Comparison of ENCODE assay signal across 17 cellular contexts in genomic region chr17:6485646-6486412, GRCh38. TPM values are rescaled to one million over a fixed set of nuclear protein-coding genes. Genes with fewer than 3 reads are reported as not detected.
DNase-seq lines count a peak whose midpoint lies in the region; ATAC-seq and TF ChIP-seq lines count a peak whose summit lies in the region.
"Had no signal": no experiment of that assay in that cellular context is flagged by ENCODE, and none has a peak within 500 bp of the region (broad histone marks: within the 10 kb centered on the region; RNA-seq: fewer than 3 reads in every experiment).

No MANE protein-coding gene starts in this region.

- H3K36me3 ChIP-seq in OCI-LY7 (ENCODE audit: insufficient read depth, low read length) (no peaks in the 10 kb centered on the region), aorta (ENCODE audit: control insufficient read depth in 1 of 2, insufficient read depth in 2 of 2, low read length in 1 of 2) (no peaks in the 10 kb centered on the region)

- CTCF ChIA-PET in OCI-LY7 (lab: Charles Lee; ENCODE audit: unreplicated experiment), result no interaction called here

- ATAC-seq in right cardiac atrium, result no peak
- no peak for ATAC-seq in Right ventricle myocardium superior (ENCODE audit: poor library complexity)
- ATAC-seq in GM18867 (IDR thresholded peaks at IDR 0.05; ENCODE audit: unreplicated experiment), result no peak
- ATAC-seq in aorta (ENCODE audit: low FRiP score), result no peak
- ATAC-seq: A549 had no signal

- WGBS in right cardiac atrium, result 75% methylated on average over 5 of the region's 5 CpGs
- WGBS in aorta, 2 donors, result 65 to 72% methylated on average over 5 of the region's 5 CpGs

- POLR2A ChIA-PET in OCI-LY7 (lab: Charles Lee), result no interaction called here

- H3K4me2 ChIP-seq in OCI-LY7 (ENCODE audit: low read length), result no peak overlapping the region
- H3K4me2 ChIP-seq: A549 had no signal

- no peaks in the 10 kb centered on the region for H3K79me2 ChIP-seq in OCI-LY7 (ENCODE audit: insufficient read depth, low read depth, low read length)

- intact Hi-C loops in right cardiac atrium (cut with DNase I), result no loop called here
- intact Hi-C loops in Right ventricle myocardium superior (cut with DNase I), result loop anchor here (10.0 kb wide), 1 partner anchor 109 kb away; no protein-coding TSS in a partner anchor
- intact Hi-C loops in OCI-LY7 (cut with micrococcal nuclease; ENCODE audit: unreplicated experiment), result no loop called here
- intact Hi-C loops in aorta (cut with DNase I), result no loop called here

- H3K4me3 ChIP-seq in right cardiac atrium (ENCODE audit: low read length), result no peak overlapping the region
- no peak overlapping the region for H3K4me3 ChIP-seq in OCI-LY7 (ENCODE audit: low read depth, low read length, poor library complexity, severe bottlenecking)
- no peak overlapping the region for H3K4me3 ChIP-seq in aorta (ENCODE audit: low read length in 2 of 2)
- H3K4me3 ChIP-seq: A549, GM23248 had no signal

- no peak overlapping the region for H2AFZ ChIP-seq in OCI-LY7 (ENCODE audit: low read length)
- H2AFZ ChIP-seq: GM23248 had no signal

- H3K27ac ChIP-seq in right cardiac atrium (ENCODE audit: low read length) (no peak overlapping the region), OCI-LY7 (ENCODE audit: low read depth, low read length, poor library complexity, severe bottlenecking) (no peak overlapping the region), aorta (ENCODE audit: low read depth in 1 of 2, low read length in 2 of 2) (no peak overlapping the region)
- H3K27ac ChIP-seq: 22Rv1, A549, C4-2B, GM23248 had no signal

- no TSS peak for BruUV-seq in OCI-LY7 (replicated peaks; lab: Mats Ljungman, UMichigan)

- H3K4me1 ChIP-seq in right cardiac atrium (ENCODE audit: control insufficient read depth, insufficient read depth, low read length) (no peaks in the 10 kb centered on the region), OCI-LY7 (ENCODE audit: insufficient read depth, low read length, poor library complexity, severe bottlenecking) (peaks cover 7% of the 10 kb centered on the region), aorta (ENCODE audit: control insufficient read depth in 1 of 2, insufficient read depth in 2 of 2, low read length in 2 of 2) (no peaks in the 10 kb centered on the region)
- H3K4me1 ChIP-seq: A549, Caco-2 had no signal

- no peaks in the 10 kb centered on the region for H3K9me2 ChIP-seq in OCI-LY7 (ENCODE audit: insufficient read depth, low read length)

- no peak for TF ChIP-seq CTCF in OCI-LY7 (conservative IDR thresholded peaks at IDR 0.05; ENCODE audit: low read length)

- H3K27me3 ChIP-seq in right cardiac atrium (ENCODE audit: control insufficient read depth, insufficient read depth) (no peaks in the 10 kb centered on the region), aorta (ENCODE audit: control insufficient read depth in 1 of 2, insufficient read depth in 2 of 2, low read length in 1 of 2) (no peaks in the 10 kb centered on the region)

- H4K20me1 ChIP-seq in OCI-LY7 (ENCODE audit: insufficient read depth, low read length), result no peaks in the 10 kb centered on the region

- peak in 2 of 3 donors; percentile 12 to 28 for DNase-seq in right cardiac atrium
- no peak for DNase-seq in Right ventricle myocardium superior
- DNase-seq in OCI-LY7 (ENCODE audit: low spot score), result peak; percentile 8
- DNase-seq in cerebellar cortex (ENCODE audit: low spot score), result peak; percentile 51
- DNase-seq in NCI-H2081 (lab: John Stamatoyannopoulos, UW), result no peak
- DNase-seq in aorta, result no peak
- DNase-seq: AML-193; Caco-2; CD4-positive, alpha-beta T cell; GDM1; H7 had no signal

- H3K9me3 ChIP-seq in right cardiac atrium (ENCODE audit: control insufficient read depth, low read length), result no peaks in the 10 kb centered on the region
- H3K9me3 ChIP-seq in OCI-LY7 (ENCODE audit: low read length), result no peaks in the 10 kb centered on the region
- no peaks in the 10 kb centered on the region for H3K9me3 ChIP-seq in aorta (ENCODE audit: control insufficient read depth, low read length)
- H3K9me3 ChIP-seq: A549, Caco-2 had no signal

RNA-seq across cellular contexts. Expression of gene PIMREG, which starts 41.6 kb away (rescaled TPM):
- total RNA-seq in right cardiac atrium, result under 1 TPM in 3 of 4 donors, not detected in 1; 0.38 to 0.54 (median 0.49) TPM
- polyA plus RNA-seq in right cardiac atrium, result 0.18 TPM
- 0.59 TPM for total RNA-seq in Right ventricle myocardium superior
- total RNA-seq in OCI-LY7 (2014; rRNA removed; shearing (Covaris generic)), result 34.5 and 39.4 TPM in 2 replicates
- 22.7 and 31.0 TPM in 2 replicates for total RNA-seq in OCI-LY7 (2022)
- total RNA-seq in aorta, result under 1 TPM in 1 of 2 donors, not detected in 1; 0.84 TPM
- under 1 TPM in 1 of 2 donors, not detected in 1; 0.50 TPM for polyA plus RNA-seq in aorta
- total RNA-seq: CD4-positive, alpha-beta T cell had no signal

RNA-seq across cellular contexts. Expression of gene AIPL1, which starts 50.9 kb away (rescaled TPM):
- total RNA-seq in right cardiac atrium, result not detected
- not detected for polyA plus RNA-seq in right cardiac atrium
- not detected for total RNA-seq in Right ventricle myocardium superior
- not detected in 2 replicates for total RNA-seq in OCI-LY7 (2014; rRNA removed; shearing (Covaris generic))
- not detected in 2 replicates for total RNA-seq in OCI-LY7 (2022)
- total RNA-seq in aorta, result not detected
- polyA plus RNA-seq in aorta, result under 1 TPM in 1 of 2 donors, not detected in 1; 0.25 TPM
- total RNA-seq: Caco-2; CD4-positive, alpha-beta T cell; GM23248 had no signal
- polyA plus RNA-seq: A549, BJ, GM23248 had no signal

Comparison
In these comparisons a context has a peak if more than half of its experiments do, and no peak if none do; other contexts are left out.
1. DNase-seq: peak in right cardiac atrium (2 of 3), OCI-LY7 (single experiment) and cerebellar cortex (single experiment); none in Right ventricle myocardium superior (single experiment), NCI-H2081 (0 of 2) and aorta (0 of 2).
2. RNA of gene PIMREG, which starts 41.6 kb away (total RNA-seq): 22.7 to 39.4 TPM in OCI-LY7; 0.84 TPM in aorta, 0.59 TPM in Right ventricle myocardium superior (single experiment) and 0.38 to 0.54 TPM in right cardiac atrium; every median in the first group is over 10 times any median in the second.